Comparison of ENCODE assay signal across 8 cellular contexts in the genomic region with DNA sequence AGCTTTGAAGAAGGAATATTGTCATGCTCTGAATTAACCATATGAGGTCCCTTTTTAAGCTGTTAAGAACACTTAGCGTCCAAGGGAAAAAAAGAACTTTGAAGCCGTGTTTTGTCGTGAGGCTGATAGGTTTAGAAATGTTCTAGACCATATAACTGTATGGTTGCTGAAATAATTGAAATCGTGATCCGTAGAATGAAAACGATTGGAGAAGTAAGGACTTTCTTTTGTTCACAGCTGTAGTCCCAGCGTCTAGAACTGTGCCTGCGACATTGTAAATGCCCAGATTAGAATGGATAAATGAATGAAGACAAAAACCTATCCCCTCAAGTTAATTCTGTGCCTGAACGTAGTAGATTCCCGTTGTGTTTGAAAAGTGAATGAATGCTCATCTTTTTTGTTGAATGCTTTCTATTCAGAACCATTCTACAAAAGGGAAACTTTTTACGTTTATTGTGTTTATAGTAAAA. TPM values are rescaled to one million over a fixed set of nuclear protein-coding genes. Genes with fewer than 3 reads are reported as not detected.
A peak's percentile ranks its signal among the peaks of the same experiment; 100 is the strongest.
DNase-seq lines count a peak whose midpoint lies in the region; ATAC-seq, FAIRE-seq and TF ChIP-seq lines count a peak whose summit lies in the region.

No MANE protein-coding gene starts in this region.

- H3K27ac ChIP-seq in OCI-LY1 (ENCODE audit: low read depth, low read length, poor library complexity, severe bottlenecking): peak overlapping the region; percentile 82
- H3K27ac ChIP-seq in endothelial cell of umbilical vein (ENCODE audit: insufficient read depth, low read depth, low read length): peak overlapping the region; percentile 90
- no peak overlapping the region for H3K27ac ChIP-seq in parathyroid adenoma

- DNase-seq in GM06990 (ENCODE audit: extremely low read depth, insufficient read length) (no peak), endothelial cell of umbilical vein (ENCODE audit: low read depth, low spot score) (peak; percentile 46), sciatic nerve (ENCODE audit: low spot score) (no peak), GM13976 (ENCODE audit: low spot score) (no peak)
- no peak for DNase-seq in central memory CD4-positive, alpha-beta T cell

- H3K27me3 ChIP-seq in GM06990 (replicated peaks; ENCODE audit: control insufficient read depth, insufficient read depth, low read length) (no peaks in the 10 kb centered on the region), OCI-LY1 (ENCODE audit: insufficient read depth, low read length) (no peaks in the 10 kb centered on the region), endothelial cell of umbilical vein (ENCODE audit: control insufficient read depth in 2 of 2, insufficient read depth in 2 of 2, low read length in 2 of 2) (no peaks in the 10 kb centered on the region), parathyroid adenoma (ENCODE audit: control insufficient read depth, insufficient read depth, low read length) (no peaks in the 10 kb centered on the region)

- TF ChIP-seq CTCF in GM06990 (IDR thresholded peaks at IDR 0.05; ENCODE audit: insufficient read depth, low read length, poor library complexity, severe bottlenecking): no peak
- TF ChIP-seq CTCF in OCI-LY1 (IDR thresholded peaks at IDR 0.05; ENCODE audit: low read length): no peak
- TF ChIP-seq CTCF in endothelial cell of umbilical vein (IDR thresholded peaks at IDR 0.05; ENCODE audit: extremely low read depth in 1 of 2, insufficient read depth in 1 of 2, low read depth in 1 of 2, low read length in 2 of 2): no peak
- TF ChIP-seq CTCF in parathyroid adenoma (IDR thresholded peaks at IDR 0.05): no peak
- no peak for TF ChIP-seq CTCF in GM13976 (IDR thresholded peaks at IDR 0.05; ENCODE audit: borderline replicate concordance, control extremely low read depth, extremely low read depth, insufficient read depth, missing control alignments)

- H3K4me1 ChIP-seq in OCI-LY1 (ENCODE audit: insufficient read depth, low read length, severe bottlenecking) (peaks cover 23% of the 10 kb centered on the region), endothelial cell of umbilical vein (ENCODE audit: control insufficient read depth, extremely low read depth, insufficient read depth, low read length) (peaks cover 32% of the 10 kb centered on the region), parathyroid adenoma (peaks cover 9% of the 10 kb centered on the region)

- H3K9ac ChIP-seq in OCI-LY1 (ENCODE audit: low read length): peak overlapping the region; percentile 83
- peak overlapping the region; percentile 96 for H3K9ac ChIP-seq in endothelial cell of umbilical vein (replicated peaks; ENCODE audit: extremely low read depth, insufficient read depth, low read length)
- no peak overlapping the region for H3K9ac ChIP-seq in parathyroid adenoma

- H3K36me3 ChIP-seq in GM06990 (ENCODE audit: control insufficient read depth, insufficient read depth, low read length) (no peaks in the 10 kb centered on the region; the same call in 1 of the 2 replicates), OCI-LY1 (ENCODE audit: insufficient read depth, low read length) (peaks cover 5% of the 10 kb centered on the region), endothelial cell of umbilical vein (ENCODE audit: control insufficient read depth in 2 of 2, extremely low read depth in 1 of 2, insufficient read depth in 2 of 2, low read length in 2 of 2) (no peaks in the 10 kb centered on the region), parathyroid adenoma (ENCODE audit: control insufficient read depth, insufficient read depth, low read length) (no peaks in the 10 kb centered on the region)

- dilution Hi-C loops in endothelial cell of umbilical vein (cut with MboI; ENCODE audit: extremely low pct_ligation_motif_present, low sequenced_read_pairs): no loop called here

- H3K9me2 ChIP-seq in OCI-LY1 (ENCODE audit: low read depth, low read length): no peaks in the 10 kb centered on the region

- H3K4me2 ChIP-seq in OCI-LY1 (ENCODE audit: low read length) (peak overlapping the region; percentile 77), endothelial cell of umbilical vein (ENCODE audit: insufficient read depth, low read length) (peak overlapping the region; percentile 97), parathyroid adenoma (ENCODE audit: low read length) (peak overlapping the region; percentile 89)

- peaks cover 59% of the 10 kb centered on the region for H3K79me2 ChIP-seq in OCI-LY1 (ENCODE audit: insufficient read depth, low read length)
- H3K79me2 ChIP-seq in endothelial cell of umbilical vein (ENCODE audit: control insufficient read depth, insufficient read depth, low read length): peaks cover 57% of the 10 kb centered on the region
- peaks cover 25% of the 10 kb centered on the region for H3K79me2 ChIP-seq in parathyroid adenoma

- no peak for FAIRE-seq in endothelial cell of umbilical vein (lab: Jason Lieb, UNC)

- H3K9me3 ChIP-seq in OCI-LY1 (ENCODE audit: low read length) (no peaks in the 10 kb centered on the region), endothelial cell of umbilical vein (replicated peaks; ENCODE audit: control insufficient read depth, insufficient read depth, low read length) (no peaks in the 10 kb centered on the region), parathyroid adenoma (ENCODE audit: control insufficient read depth, low read length) (no peaks in the 10 kb centered on the region)

- no peak overlapping the region for H2AFZ ChIP-seq in OCI-LY1 (ENCODE audit: low read length)
- no peak overlapping the region for H2AFZ ChIP-seq in endothelial cell of umbilical vein (ENCODE audit: low read depth, low read length)
- no peak overlapping the region for H2AFZ ChIP-seq in parathyroid adenoma

- H3K4me3 ChIP-seq in GM06990 (replicated peaks; ENCODE audit: low read depth, low read length): peak overlapping the region; percentile 98
- peak overlapping the region; percentile 98 for H3K4me3 ChIP-seq in OCI-LY1 (ENCODE audit: low read depth, low read length, poor library complexity, severe bottlenecking)
- H3K4me3 ChIP-seq in endothelial cell of umbilical vein (replicated peaks in 1 of 3; ENCODE audit: insufficient read depth in 1 of 3, low read depth in 1 of 3, low read length in 3 of 3): peak overlapping the region; percentile 60 to 99 (median 78)
- H3K4me3 ChIP-seq in parathyroid adenoma (ENCODE audit: low read depth, low read length): peak overlapping the region; percentile 78

- no peaks in the 10 kb centered on the region for H3K9me1 ChIP-seq in endothelial cell of umbilical vein (replicated peaks; ENCODE audit: control insufficient read depth, extremely low read depth, insufficient read depth, low read length)

- ATAC-seq in sciatic nerve (no peak), GM18867 (IDR thresholded peaks at IDR 0.05; ENCODE audit: unreplicated experiment) (no peak)

- H3F3A ChIP-seq in OCI-LY1 (ENCODE audit: insufficient read depth, low read length): no peaks in the 10 kb centered on the region

- intact Hi-C loops in endothelial cell of umbilical vein (cut with micrococcal nuclease): loop anchor here (5.0 to 10.0 kb wide), 3 partner anchors 50 to 355 kb away; partner anchors contain the start of gene LPIN2
- intact Hi-C loops in sciatic nerve (cut with DNase I): loop anchor here (5.0 kb wide), 1 partner anchor 85 kb away; the partner anchor contains the start of genes METTL4 and NDC80

- no peak for TF ChIP-seq POLR2A in endothelial cell of umbilical vein (IDR thresholded peaks at IDR 0.05; ENCODE audit: low read depth, low read length)

- H4K20me1 ChIP-seq in OCI-LY1 (ENCODE audit: insufficient read depth, low read length) (no peaks in the 10 kb centered on the region), endothelial cell of umbilical vein (replicated peaks; ENCODE audit: control insufficient read depth, extremely low read depth, insufficient read depth, low read length) (peaks cover 3% of the 10 kb centered on the region)

- in situ Hi-C loops in GM13976 (cut with MboI; ENCODE audit: low sequenced_read_pairs, unreplicated experiment): loop anchor here (25.0 kb wide), 1 partner anchor 1845 kb away; the partner anchor contains the start of gene YES1

- CTCF ChIA-PET in endothelial cell of umbilical vein (lab: Charles Lee): no interaction called here

- POLR2A ChIA-PET in endothelial cell of umbilical vein (lab: Charles Lee): no interaction called here

- BruUV-seq in endothelial cell of umbilical vein (replicated peaks; lab: Mats Ljungman, UMichigan): no TSS peak

TF ChIP-seq in endothelial cell of umbilical vein, 7 proteins besides CTCF, POLR2A, EP300 and RAD21:
- TF ChIP-seq MYC (IDR thresholded peaks at IDR 0.05; ENCODE audit: low read depth, low read length) (no peak), GATA2 (IDR thresholded peaks at IDR 0.05; ENCODE audit: insufficient read depth, insufficient read length, low read depth, low read length) (no peak), POLR2AphosphoS5 (IDR thresholded peaks at IDR 0.05; ENCODE audit: insufficient read depth, low read depth, low read length) (no peak), FOS (IDR thresholded peaks at IDR 0.05; ENCODE audit: borderline replicate concordance, insufficient read depth, low read length) (no peak), EZH2 (IDR thresholded peaks at IDR 0.05; ENCODE audit: borderline replicate concordance, low read depth, low read length, severe bottlenecking) (no peak), JUN (IDR thresholded peaks at IDR 0.05; ENCODE audit: borderline replicate concordance, insufficient read depth, insufficient read length, low read depth) (no peak), MAX (IDR thresholded peaks at IDR 0.05; ENCODE audit: insufficient read depth, insufficient read length) (no peak)

RNA-seq across cellular contexts. Expression of gene SMCHD1, which starts 1.6 kb away (rescaled TPM):
- total RNA-seq in endothelial cell of umbilical vein (36.2 and 39.9 TPM in 2 replicates), sciatic nerve (93.2 TPM)
- polyA plus RNA-seq in endothelial cell of umbilical vein: 4.6 and 7.4 TPM in 2 replicates
- polyA plus RNA-seq in endothelial cell of umbilical vein (2011; cell fraction: cytosol; rRNA removed): 8.4 and 9.7 TPM in 2 replicates
- 31.6 and 42.1 TPM in 2 replicates for polyA plus RNA-seq in endothelial cell of umbilical vein (2011; cell fraction: nucleus; rRNA removed)
- polyA plus RNA-seq in endothelial cell of umbilical vein (2012): 14.2 and 17.7 TPM in 2 replicates
- 34.5 and 41.3 TPM in 2 replicates for polyA minus RNA-seq in endothelial cell of umbilical vein
- polyA minus RNA-seq in endothelial cell of umbilical vein (2011; cell fraction: cytosol; rRNA and poly(A)+ RNA removed): 35.9 TPM
- polyA minus RNA-seq in endothelial cell of umbilical vein (2011; cell fraction: nucleus; rRNA and poly(A)+ RNA removed): 106 and 128 TPM in 2 replicates
